14 cellular contexts compared by ENCODE assay signal in the genomic region with DNA sequence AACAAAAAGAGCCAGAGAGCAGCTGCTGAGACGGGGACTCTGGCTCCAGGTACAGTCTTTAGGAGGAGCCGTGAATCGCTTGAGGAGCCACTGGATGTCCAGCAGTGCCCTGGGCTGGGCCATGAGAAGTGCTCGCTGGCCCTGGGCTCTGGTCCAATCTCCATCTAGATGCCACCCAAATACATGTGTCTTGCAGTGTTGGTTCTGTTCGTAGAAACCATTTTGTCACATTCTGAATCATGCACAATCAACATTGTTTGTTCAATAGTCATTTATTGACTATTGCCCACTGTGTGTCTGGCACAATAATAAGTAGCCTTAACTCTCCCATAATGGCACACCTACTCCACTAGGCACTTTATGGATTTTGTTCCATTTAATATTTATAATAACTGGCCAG.
"Had no signal": no experiment of that assay in that cellular context is flagged by ENCODE, and none has a peak within 500 bp of the region (broad histone marks: within the 10 kb centered on the region; RNA-seq: fewer than 3 reads in every experiment).

No MANE protein-coding gene starts in this region.

- H3K9me3 Mint-ChIP-seq: activated naive CD4-positive, alpha-beta T cell treated with anti-CD3 and anti-CD28 coated beads for 36 hours; activated T-helper 17 cell treated with anti-CD3 and anti-CD28 coated beads, Interleukin-2, amount 50 U/mL, for 72 hours; stimulated activated naive CD8-positive, alpha-beta T cell treated with anti-CD3 and anti-CD28 coated beads, Interleukin-15, Interleukin-2, amounts not matched to agents 100 ng/mL and 50 ng/mL, for 24 hours; type B pancreatic cell; WTC11 had no signal

- H3K4me3 ChIP-seq: adrenal gland, sigmoid colon, spleen had no signal

- H3K27me3 Mint-ChIP-seq: activated T-helper 17 cell treated with anti-CD3 and anti-CD28 coated beads, Interleukin-2, amount 50 U/mL, for 72 hours; stimulated activated naive CD8-positive, alpha-beta T cell treated with anti-CD3 and anti-CD28 coated beads, Interleukin-15, Interleukin-2, amounts not matched to agents 100 ng/mL and 50 ng/mL, for 24 hours; type B pancreatic cell had no signal

- FAIRE-seq: colon, endometrium had no signal

- H3K27me3 ChIP-seq: adrenal gland, sigmoid colon, spleen had no signal

- ATAC-seq: activated T-helper 17 cell treated with anti-CD3 and anti-CD28 coated beads, Interleukin-2, amount 50 U/mL, for 72 hours; SK-N-SH treated with all-trans-retinoic acid at 6 μM for 48 hours; WTC11 had no signal

- H3K27ac ChIP-seq: adrenal gland, sigmoid colon, spleen had no signal

- H3K4me3 Mint-ChIP-seq: activated naive CD4-positive, alpha-beta T cell treated with anti-CD3 and anti-CD28 coated beads for 36 hours; activated T-helper 17 cell treated with anti-CD3 and anti-CD28 coated beads, Interleukin-2, amount 50 U/mL, for 72 hours; stimulated activated naive CD8-positive, alpha-beta T cell treated with anti-CD3 and anti-CD28 coated beads, Interleukin-15, Interleukin-2, amounts not matched to agents 100 ng/mL and 50 ng/mL, for 24 hours; type B pancreatic cell; WTC11 had no signal

- H3K27ac Mint-ChIP-seq: activated naive CD4-positive, alpha-beta T cell treated with anti-CD3 and anti-CD28 coated beads for 36 hours; activated T-helper 17 cell treated with anti-CD3 and anti-CD28 coated beads, Interleukin-2, amount 50 U/mL, for 72 hours; stimulated activated naive CD8-positive, alpha-beta T cell treated with anti-CD3 and anti-CD28 coated beads, Interleukin-15, Interleukin-2, amounts not matched to agents 100 ng/mL and 50 ng/mL, for 24 hours; type B pancreatic cell; WTC11 had no signal

- H3K4me1 ChIP-seq: adrenal gland, sigmoid colon had no signal

- H3K9me3 ChIP-seq: adrenal gland, sigmoid colon, spleen had no signal

- DNase-seq: activated CD4-positive, alpha-beta T cell treated with anti-CD3 and anti-CD28 coated beads for 48 hours; activated naive CD4-positive, alpha-beta T cell treated with anti-CD3 and anti-CD28 coated beads for 36 hours; hypothalamus; mesendoderm; sigmoid colon; spleen had no signal
